25 cellular contexts compared by ENCODE assay signal in the genomic region with DNA sequence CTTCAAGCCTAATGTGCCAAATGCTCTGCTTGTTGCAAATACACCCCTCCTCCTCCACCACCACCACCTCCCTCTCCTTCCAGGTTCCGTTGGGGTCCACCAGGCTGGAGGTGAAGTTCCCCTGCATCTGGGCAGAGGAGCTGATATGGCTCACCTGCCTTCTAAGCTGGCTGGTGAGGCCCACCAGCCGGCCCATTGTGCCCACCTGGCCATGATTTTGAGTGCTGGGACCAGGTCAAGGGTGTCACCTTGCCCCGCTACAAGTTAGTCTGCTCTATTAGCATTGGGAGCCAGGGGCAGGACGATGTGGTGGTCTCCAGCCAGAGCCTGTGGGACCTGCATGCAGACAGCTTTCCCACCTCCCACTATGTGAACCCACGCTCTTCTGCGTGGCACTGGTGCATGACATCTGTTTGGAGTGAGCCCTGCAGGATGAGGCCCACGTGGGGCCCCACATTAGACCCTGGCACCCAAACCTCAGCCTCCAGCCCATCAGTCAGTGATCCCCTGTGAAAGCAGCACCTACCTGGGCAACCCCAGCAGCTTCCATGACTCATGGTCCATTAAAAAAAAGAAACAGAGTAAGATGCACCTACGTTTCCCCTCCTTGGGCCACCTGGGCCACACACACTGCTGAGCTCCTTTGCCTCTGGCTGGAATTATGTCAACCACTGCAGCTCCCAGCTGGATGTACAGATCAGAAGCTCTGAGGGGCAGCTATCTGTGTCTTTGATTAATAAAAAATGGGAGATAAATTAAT. TPM values are rescaled to one million over a fixed set of nuclear protein-coding genes. Genes with fewer than 3 reads are reported as not detected.
"Had no signal": no experiment of that assay in that cellular context is flagged by ENCODE, and none has a peak within 500 bp of the region (broad histone marks: within the 10 kb centered on the region; RNA-seq: fewer than 3 reads in every experiment).

No MANE protein-coding gene starts in this region.

- H3K27ac ChIP-seq: SJCRH30, VCaP had no signal

- ATAC-seq: activated T-helper 17 cell treated with anti-CD3 and anti-CD28 coated beads, Interleukin-2, amount 50 U/mL, for 72 hours had no signal

- H3K9me3 ChIP-seq: SJCRH30, SK-N-SH had no signal

- H3K4me3 ChIP-seq: SJCRH30 had no signal

- H3K4me1 ChIP-seq: SJCRH30 had no signal

- H3K27me3 ChIP-seq: SJCRH30 had no signal

- H3K36me3 ChIP-seq: SJCRH30 had no signal

- DNase-seq: activated CD4-positive, alpha-beta memory T cell treated with anti-CD3 and anti-CD28 coated beads for 36 hours; activated CD4-positive, alpha-beta T cell treated with anti-CD3 and anti-CD28 coated beads, Interleukin-2, amount 10 ng/mL, durations not matched to agents 7 days and 5 days; activated CD4-positive, CD25-positive, alpha-beta regulatory T cell; activated CD8-positive, alpha-beta memory T cell treated with anti-CD3 and anti-CD28 coated beads for 24 hours; activated gamma-delta T cell; activated naive CD4-positive, alpha-beta T cell treated with anti-CD3 and anti-CD28 coated beads for 36 hours; activated T-cell treated with anti-CD3 and anti-CD28 coated beads for 4 hours; activated T-cell treated with anti-CD3 and anti-CD28 coated beads, Interleukin-2, amount 50 U/mL, for 48 hours; central memory CD4-positive, alpha-beta T cell; MM.1S; NCI-H1105; NCI-H1436; NCI-H1694 treated with DMSO at 0.1 percent for 48 hours; NCI-H2081; NCI-H446; NCI-H524; Right ventricle myocardium superior; SJCRH30; SK-N-SH; T-helper 1 cell had no signal

RNA-seq across cellular contexts. Expression of a gene that starts 15.6 kb away (rescaled TPM):
- total RNA-seq: activated CD4-positive, alpha-beta memory T cell treated with anti-CD3 and anti-CD28 coated beads for 36 hours; activated CD4-positive, alpha-beta T cell treated with anti-CD3 and anti-CD28 coated beads, Interleukin-2, amount 10 ng/mL, durations not matched to agents 7 days and 5 days; activated naive CD4-positive, alpha-beta T cell treated with anti-CD3 and anti-CD28 coated beads for 36 hours; astrocyte; PC-3; Right ventricle myocardium superior; SJCRH30; T-helper 2 cell treated with Interferon-gamma antibody and Interleukin-4, amounts not matched to agents 100 ng/mL and 5 ng/mL, for 36 hours had no signal
- polyA plus RNA-seq: SK-N-SH had no signal
